Comparison of ENCODE assay signal across 21 cellular contexts in the genomic region with DNA sequence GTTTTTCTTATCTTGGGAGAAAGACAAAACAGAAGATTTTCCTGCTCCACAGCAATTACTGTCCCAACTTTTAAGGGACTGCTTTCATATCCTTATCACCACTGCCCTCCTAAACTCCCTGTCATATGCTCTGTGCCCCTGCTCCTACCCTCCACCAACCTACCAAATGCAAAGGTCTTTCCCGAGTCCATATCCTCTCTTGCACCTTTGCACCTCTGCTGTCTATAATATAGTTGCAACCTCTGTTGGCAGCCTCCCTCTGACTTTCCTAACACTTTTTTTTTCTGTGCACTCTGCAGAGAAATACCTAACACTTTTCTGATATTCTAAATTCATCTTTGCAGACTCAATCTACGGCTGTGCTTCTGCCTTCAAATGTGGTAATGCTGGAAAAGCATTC.
DNase-seq lines count a peak whose midpoint lies in the region; ATAC-seq, FAIRE-seq and TF ChIP-seq lines count a peak whose summit lies in the region.
"Had no signal": no experiment of that assay in that cellular context is flagged by ENCODE, and none has a peak within 500 bp of the region (broad histone marks: within the 10 kb centered on the region; RNA-seq: fewer than 3 reads in every experiment).

No MANE protein-coding gene starts in this region.

- H3K4me3 ChIP-seq in Caco-2 (ENCODE audit: low read depth, low read length) (no peak overlapping the region), HepG2 (replicated peaks in 1 of 3; ENCODE audit: insufficient read depth in 1 of 3, low read depth in 2 of 3, low read length in 3 of 3) (peak overlapping the region in 1 of 3 experiments; percentile 7; a peak in 1 of 6 replicates), psoas muscle (no peak overlapping the region), GM23248 (no peak overlapping the region)
- H3K4me3 ChIP-seq: A549, MG63 had no signal

- peaks cover 5% of the 10 kb centered on the region for H3F3A ChIP-seq in GM23248 (ENCODE audit: insufficient read depth)

- 43% methylated on average over 2 of the region's 2 CpGs for WGBS in HepG2 (ENCODE audit: low lambda C conversion rate)
- 55 to 63% (median 56%) methylated on average over 2 of the region's 2 CpGs for WGBS in psoas muscle, 3 donors
- WGBS in GM23248 (ENCODE audit: low coverage in 1 of 2, low lambda C conversion rate in 2 of 2, missing lambda C conversion rate in 2 of 2), 2 experiments, result 78 to 89% methylated on average over 2 of the region's 2 CpGs

- H3K4me2 ChIP-seq in HepG2 (ENCODE audit: low read depth, low read length) (peak overlapping the region; percentile 25; the same call in 1 of the 2 replicates), GM23248 (ENCODE audit: unreplicated experiment) (no peak overlapping the region)
- H3K4me2 ChIP-seq: KMS-11 had no signal

- intact Hi-C loops in Caco-2 (cut with micrococcal nuclease; ENCODE audit: unreplicated experiment), result no loop called here
- intact Hi-C loops in HepG2 (cut with micrococcal nuclease; ENCODE audit: unreplicated experiment), result loop anchor here (5.0 kb wide), 1 partner anchor 68 kb away; no protein-coding TSS in a partner anchor
- intact Hi-C loops in psoas muscle (cut with DNase I), result no loop called here

- H3K27ac Mint-ChIP-seq in Caco-2 (ENCODE audit: unreplicated experiment) (no peak overlapping the region), WTC11 (peak overlapping the region; percentile 29; the same call in 1 of the 2 replicates), osteocyte (ENCODE audit: unreplicated experiment) (no peak overlapping the region)
- H3K27ac Mint-ChIP-seq: CD14-positive monocyte had no signal

- H2AFZ ChIP-seq in HepG2 (ENCODE audit: low read length) (no peak overlapping the region), GM23248 (no peak overlapping the region)

- no peak for FAIRE-seq in HepG2 (lab: Jason Lieb, UNC)
- FAIRE-seq: A549, D721Med, GM12892, GM19239 had no signal

- BruUV-seq in Caco-2 (replicated peaks; lab: Mats Ljungman, UMichigan) (no TSS peak), HepG2 (replicated peaks; lab: Mats Ljungman, UMichigan) (no TSS peak)

- CTCF ChIA-PET in Caco-2 (lab: Charles Lee) (interaction anchor here (1.1 kb wide), 1 partner anchor 84 kb away, joined by 3 read pairs; no protein-coding TSS in a partner anchor), WTC11 (lab: Charles Lee) (no interaction called here), HepG2 (lab: Yijun Ruan, JAX; ENCODE audit: low intra/inter-chr PET ratio, low total read pairs) (no interaction called here)

- H3K9ac ChIP-seq in HepG2 (ENCODE audit: insufficient read depth, low read depth, low read length) (no peak overlapping the region), GM23248 (no peak overlapping the region)
- H3K9ac ChIP-seq: KMS-11 had no signal

- H3K27ac ChIP-seq in HepG2 (ENCODE audit: extremely low read length, insufficient read depth, low read length), result no peak overlapping the region
- H3K27ac ChIP-seq in psoas muscle, result no peak overlapping the region
- H3K27ac ChIP-seq in GM23248, result no peak overlapping the region
- H3K27ac ChIP-seq: KMS-11 had no signal

- no peak for TF ChIP-seq EP300 in HepG2 (IDR thresholded peaks at IDR 0.05; ENCODE audit: low read depth in 2 of 2, low read length in 2 of 2)
- TF ChIP-seq EP300 in HepG2 (CRISPR knock-in tag; IDR thresholded peaks at IDR 0.05; ENCODE audit: borderline replicate concordance), result no peak

- H3K4me3 Mint-ChIP-seq in Caco-2 (ENCODE audit: unreplicated experiment) (peak overlapping the region; percentile 2), WTC11 (no peak overlapping the region), osteocyte (ENCODE audit: unreplicated experiment) (no peak overlapping the region)
- H3K4me3 Mint-ChIP-seq: CD14-positive monocyte had no signal

- TF ChIP-seq POLR2A in HepG2 (IDR thresholded peaks at IDR 0.05; ENCODE audit: insufficient read depth in 1 of 2, low read depth in 2 of 2, low read length in 2 of 2), result no peak

- H3K9me3 ChIP-seq in Caco-2, result no peaks in the 10 kb centered on the region
- H3K9me3 ChIP-seq in HepG2 (ENCODE audit: low read length), result no peaks in the 10 kb centered on the region
- no peaks in the 10 kb centered on the region for H3K9me3 ChIP-seq in psoas muscle
- no peaks in the 10 kb centered on the region for H3K9me3 ChIP-seq in GM23248 (ENCODE audit: low read depth)
- H3K9me3 ChIP-seq: A549, MG63 had no signal

- no peak for TF ChIP-seq RAD21 in HepG2 (CRISPR knock-in tag; IDR thresholded peaks at IDR 0.05)

- H3K4me1 ChIP-seq in Caco-2 (peaks cover 28% of the 10 kb centered on the region), HepG2 (ENCODE audit: insufficient read depth, low read length) (peaks cover 69% of the 10 kb centered on the region), psoas muscle (peaks cover 23% of the 10 kb centered on the region), GM23248 (ENCODE audit: insufficient read depth) (peaks cover 29% of the 10 kb centered on the region)

- H3K36me3 Mint-ChIP-seq in Caco-2 (ENCODE audit: insufficient read depth, unreplicated experiment), result peaks cover 33% of the 10 kb centered on the region
- H3K36me3 Mint-ChIP-seq in WTC11, result peaks cover 9% of the 10 kb centered on the region; the same call in 1 of the 2 replicates
- H3K36me3 Mint-ChIP-seq in osteocyte (ENCODE audit: unreplicated experiment), result peaks cover 6% of the 10 kb centered on the region

- H3K79me2 ChIP-seq in HepG2 (ENCODE audit: insufficient read depth, low read length) (peaks cover 47% of the 10 kb centered on the region), GM23248 (ENCODE audit: insufficient read depth) (peaks cover 100% of the 10 kb centered on the region)

- no peak for DNase-seq in Caco-2
- no peak for DNase-seq in WTC11 (ENCODE audit: low spot score)
- DNase-seq in HepG2 (ENCODE audit: low spot score), result no peak
- DNase-seq in osteocyte (ENCODE audit: extremely low spot score, unreplicated experiment), result peak; percentile 3
- no peak for DNase-seq in psoas muscle
- DNase-seq in pons (ENCODE audit: low spot score), result no peak
- no peak for DNase-seq in GM23248
- DNase-seq: DND-41, GDM1, GOT3, MG63, NCI-H1092 treated with DMSO at 0.1 percent for 48 hours, NCI-H1694, Right ventricle myocardium superior had no signal

- no peaks in the 10 kb centered on the region for H3K27me3 ChIP-seq in Caco-2 (replicated peaks; ENCODE audit: control insufficient read depth, insufficient read depth, low read length)
- H3K27me3 ChIP-seq in HepG2 (ENCODE audit: control insufficient read depth in 1 of 2, insufficient read depth in 2 of 2, low read length in 2 of 2), result no peaks in the 10 kb centered on the region
- H3K27me3 ChIP-seq in psoas muscle (ENCODE audit: insufficient read depth in 3 of 3, low read length in 2 of 3), result no peaks in the 10 kb centered on the region
- H3K27me3 ChIP-seq in GM23248 (replicated peaks; ENCODE audit: insufficient read depth), result no peaks in the 10 kb centered on the region
- H3K27me3 ChIP-seq: MG63 had no signal

- H3K36me3 ChIP-seq in Caco-2 (ENCODE audit: control insufficient read depth, insufficient read depth, low read length), result no peaks in the 10 kb centered on the region; the same call in 1 of the 2 replicates
- 0 out of 5 replicates have a peak, but pooled peaks cover 3% of the 10 kb centered on the region in 2 experiments for H3K36me3 ChIP-seq in HepG2 (replicated peaks in 1 of 2; ENCODE audit: control insufficient read depth in 1 of 2, insufficient read depth in 2 of 2, low read length in 2 of 2)
- no peaks in the 10 kb centered on the region for H3K36me3 ChIP-seq in psoas muscle (ENCODE audit: insufficient read depth in 1 of 2, low read depth in 1 of 2)
- H3K36me3 ChIP-seq in GM23248 (ENCODE audit: low read depth), result no peaks in the 10 kb centered on the region

- ATAC-seq in WTC11, result no peak
- ATAC-seq in HepG2, result peak; percentile 57
- ATAC-seq in psoas muscle, result no peak
- no peak for ATAC-seq in GM21390 (IDR thresholded peaks at IDR 0.05; ENCODE audit: unreplicated experiment)
- ATAC-seq: A549 had no signal

- in situ Hi-C loops in HepG2 (cut with HindIII; ENCODE audit: extremely low pct_ligation_motif_present, low pct_unique_long_range_greater_than_20kb) (no loop called here), GM23248 (cut with MboI) (no loop called here)

- no peaks in the 10 kb centered on the region for H3K9me2 ChIP-seq in GM23248 (ENCODE audit: insufficient read depth)

- H3K9me3 Mint-ChIP-seq in Caco-2 (ENCODE audit: unreplicated experiment) (no peaks in the 10 kb centered on the region), WTC11 (0 out of 2 replicates have a peak, but pooled peaks cover 8% of the 10 kb centered on the region), osteocyte (ENCODE audit: unreplicated experiment) (no peaks in the 10 kb centered on the region)
- H3K9me3 Mint-ChIP-seq: CD14-positive monocyte had no signal

- POLR2A ChIA-PET in Caco-2 (lab: Charles Lee), result no interaction called here
- POLR2A ChIA-PET in WTC11 (lab: Charles Lee), result no interaction called here
- POLR2A ChIA-PET in HepG2 (lab: Yijun Ruan, JAX), result no interaction called here

- H3K27me3 Mint-ChIP-seq in Caco-2 (ENCODE audit: insufficient read depth, unreplicated experiment) (no peaks in the 10 kb centered on the region), WTC11 (ENCODE audit: low read depth) (no peaks in the 10 kb centered on the region), osteocyte (ENCODE audit: unreplicated experiment) (no peaks in the 10 kb centered on the region)

- H3K4me1 Mint-ChIP-seq in Caco-2 (ENCODE audit: low read depth, unreplicated experiment) (peaks cover 40% of the 10 kb centered on the region), WTC11 (peaks cover 48% of the 10 kb centered on the region), osteocyte (ENCODE audit: unreplicated experiment) (peaks cover 34% of the 10 kb centered on the region)

- no peak for TF ChIP-seq CTCF in Caco-2 (IDR thresholded peaks at IDR 0.05; ENCODE audit: insufficient read depth in 1 of 2, low read depth in 1 of 2, low read length in 1 of 2, severe bottlenecking in 1 of 2, unreplicated experiment in 1 of 2)
- TF ChIP-seq CTCF in WTC11 (IDR thresholded peaks at IDR 0.05), result no peak
- no peak for TF ChIP-seq CTCF in HepG2 (CRISPR knock-in tag; IDR thresholded peaks at IDR 0.05)
- no peak for TF ChIP-seq CTCF in osteocyte (IDR thresholded peaks at IDR 0.05)
- TF ChIP-seq CTCF in psoas muscle (IDR thresholded peaks at IDR 0.05), result no peak

- H4K20me1 ChIP-seq in HepG2 (ENCODE audit: insufficient read depth, low read length) (no peaks in the 10 kb centered on the region), GM23248 (ENCODE audit: insufficient read depth) (0 out of 2 replicates have a peak, but pooled peaks cover 7% of the 10 kb centered on the region)

TF ChIP-seq in WTC11, 78 proteins besides CTCF, POLR2A, EP300 and RAD21 (continues in another document):
- TF ChIP-seq FOXJ3 (CRISPR knock-in tag; IDR thresholded peaks at IDR 0.05; ENCODE audit: borderline replicate concordance) (no peak), NFATC4 (CRISPR knock-in tag; IDR thresholded peaks at IDR 0.05) (no peak), JAZF1 (CRISPR knock-in tag; IDR thresholded peaks at IDR 0.05) (no peak)

TF ChIP-seq in HepG2, 621 proteins besides CTCF, POLR2A, EP300 and RAD21 (continues in another document):
- TF ChIP-seq NRL (CRISPR knock-in tag; IDR thresholded peaks at IDR 0.05; ENCODE audit: borderline replicate concordance) (no peak), SRF (IDR thresholded peaks at IDR 0.05; ENCODE audit: low read depth, low read length) (no peak), HNF4A (CRISPR knock-in tag; IDR thresholded peaks at IDR 0.05) (0 out of 2 replicates have a peak, but pooled peaks have one; percentile 29), ZSCAN22 (CRISPR knock-in tag; IDR thresholded peaks at IDR 0.05) (peak; percentile 86)
